Comparison of ENCODE assay signal across 28 cellular contexts in the genomic region with DNA sequence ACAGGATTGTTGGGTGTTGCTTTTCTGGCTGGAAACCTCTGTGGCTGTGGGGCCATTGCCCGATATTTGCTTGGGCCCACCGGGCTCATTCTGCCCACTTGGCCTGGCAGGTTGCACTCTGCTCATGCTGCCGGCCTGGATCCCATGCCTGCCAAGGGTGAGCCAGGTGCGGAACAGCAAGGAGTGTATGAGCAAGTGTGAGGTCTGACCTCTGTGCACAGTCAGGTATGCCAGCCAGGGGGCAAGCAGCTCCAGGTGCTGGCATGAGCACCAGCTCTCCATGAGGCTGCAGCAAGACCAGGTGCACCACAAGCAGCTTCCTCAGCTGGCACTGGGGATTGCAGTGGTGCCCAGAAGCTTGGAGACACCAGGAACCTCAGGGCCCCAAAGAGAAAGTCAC.
"Had no signal": no experiment of that assay in that cellular context is flagged by ENCODE, and none has a peak within 500 bp of the region (broad histone marks: within the 10 kb centered on the region; RNA-seq: fewer than 3 reads in every experiment).

No MANE protein-coding gene starts in this region.

- H3K9me3 Mint-ChIP-seq: mesothelial cell of epicardium; natural killer cell treated with Interleukin-12 subunit alpha and Interleukin-12 subunit beta and Interleukin-15 and Interleukin-18, amount 100 ng/mL, for 72 hours; type B pancreatic cell had no signal

- FAIRE-seq: islet of Langerhans, kidney, pancreas, small intestine had no signal

- H3K36me3 Mint-ChIP-seq: immature natural killer cell; mesothelial cell of epicardium; natural killer cell treated with Interleukin-12 subunit alpha and Interleukin-12 subunit beta and Interleukin-15 and Interleukin-18, amount 100 ng/mL, for 72 hours; stimulated activated memory B cell treated with anti-CD40 and anti-IgM and Interleukin-4, amounts not matched to agents 10 μg/mL and 1 μg/mL and 100 μg/mL, for 72 hours; type B pancreatic cell had no signal

- H3K4me1 ChIP-seq: left ventricle myocardium inferior, pancreas, prostate gland, sigmoid colon, spleen, vagina had no signal

- H3K27me3 ChIP-seq: pancreas, sigmoid colon, tibial nerve, vagina had no signal

- H3K4me3 Mint-ChIP-seq: immature natural killer cell; mesothelial cell of epicardium; naive thymus-derived CD4-positive, alpha-beta T cell; natural killer cell treated with Interleukin-12 subunit alpha and Interleukin-12 subunit beta and Interleukin-15 and Interleukin-18, amount 100 ng/mL, for 72 hours; stimulated activated memory B cell treated with anti-CD40 and anti-IgM and Interleukin-4, amounts not matched to agents 10 μg/mL and 1 μg/mL and 100 μg/mL, for 72 hours; stimulated activated naive CD8-positive, alpha-beta T cell treated with anti-CD3 and anti-CD28 coated beads, Interleukin-15, amount 100 ng/mL, for 72 hours; type B pancreatic cell had no signal

- H3K4me3 ChIP-seq: left ventricle myocardium inferior, lung, pancreas, prostate gland, sigmoid colon, spleen, thoracic aorta, tibial nerve, vagina had no signal

- H3K27me3 Mint-ChIP-seq: stimulated activated naive CD8-positive, alpha-beta T cell treated with anti-CD3 and anti-CD28 coated beads, Interleukin-15, amount 100 ng/mL, for 72 hours; type B pancreatic cell had no signal

- H3K36me3 ChIP-seq: left ventricle myocardium inferior, pancreas, prostate gland, sigmoid colon, spleen, thoracic aorta, tibial nerve, vagina had no signal

- H3K9me3 ChIP-seq: pancreas, prostate gland, thoracic aorta, vagina had no signal

- DNase-seq: head of caudate nucleus; hypothalamus; immature natural killer cell; kidney; left ventricle myocardium inferior; mesendoderm; naive thymus-derived CD4-positive, alpha-beta T cell; nucleus accumbens; pancreas; posterior cingulate gyrus; retina; right cardiac atrium; sigmoid colon; small intestine; spleen; stimulated activated CD4-positive, alpha-beta T cell treated with anti-CD3 and anti-CD28 coated beads, Interleukin-4, amount 100 ng/mL, for 24 hours; stimulated activated naive CD4-positive, alpha-beta T cell treated with Interleukin-2 at 50 U/mL for 16 hours; stimulated activated naive CD8-positive, alpha-beta T cell treated with anti-CD3 and anti-CD28 coated beads, Interleukin-15, amount 100 ng/mL, for 72 hours had no signal

- H3K4me1 Mint-ChIP-seq: immature natural killer cell; mesothelial cell of epicardium; naive thymus-derived CD4-positive, alpha-beta T cell; stimulated activated memory B cell treated with anti-CD40 and anti-IgM and Interleukin-4, amounts not matched to agents 10 μg/mL and 1 μg/mL and 100 μg/mL, for 72 hours; stimulated activated naive CD8-positive, alpha-beta T cell treated with anti-CD3 and anti-CD28 coated beads, Interleukin-15, amount 100 ng/mL, for 72 hours had no signal

- ATAC-seq: naive thymus-derived CD4-positive, alpha-beta T cell; pancreas; right cardiac atrium; stimulated activated memory B cell treated with anti-CD40 and anti-IgM and Interleukin-4, amounts not matched to agents 10 μg/mL and 1 μg/mL and 100 μg/mL, for 72 hours; stimulated activated naive CD8-positive, alpha-beta T cell treated with anti-CD3 and anti-CD28 coated beads, Interleukin-15, amount 100 ng/mL, for 72 hours had no signal

- H3K27ac Mint-ChIP-seq: immature natural killer cell; mesothelial cell of epicardium; naive thymus-derived CD4-positive, alpha-beta T cell; natural killer cell treated with Interleukin-12 subunit alpha and Interleukin-12 subunit beta and Interleukin-15 and Interleukin-18, amount 100 ng/mL, for 72 hours; stimulated activated memory B cell treated with anti-CD40 and anti-IgM and Interleukin-4, amounts not matched to agents 10 μg/mL and 1 μg/mL and 100 μg/mL, for 72 hours; stimulated activated naive CD8-positive, alpha-beta T cell treated with anti-CD3 and anti-CD28 coated beads, Interleukin-15, amount 100 ng/mL, for 72 hours had no signal

- H3K27ac ChIP-seq: left ventricle myocardium inferior, pancreas, prostate gland, sigmoid colon, spleen, thoracic aorta, tibial nerve, vagina had no signal
